In the genomic region with DNA sequence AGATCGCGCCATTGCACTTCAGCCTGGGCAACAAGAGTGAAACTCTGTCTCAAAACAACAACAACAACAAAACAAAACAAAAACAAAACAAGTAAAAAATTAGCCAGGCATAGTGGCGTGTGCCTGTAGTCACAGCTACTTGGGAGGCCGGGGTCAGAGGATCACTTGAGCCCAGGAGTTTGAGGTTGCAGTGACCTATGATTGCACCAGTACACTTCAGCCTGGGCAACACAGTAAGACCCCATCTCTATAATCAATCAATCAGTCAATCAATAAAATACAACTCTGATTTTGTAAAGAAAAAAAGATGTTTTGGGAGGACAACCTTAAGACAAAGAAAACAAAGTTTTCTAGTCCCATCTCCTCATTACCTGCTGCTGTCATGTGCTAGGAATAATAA, we compare ENCODE assay signal across 2 cellular contexts.
TF ChIP-seq lines count a peak whose summit lies in the region.

No MANE protein-coding gene starts in this region.

TF ChIP-seq in HEK293, 187 proteins besides CTCF, POLR2A, EP300 and RAD21 (continued from another document):
- TF ChIP-seq YY2 (tag by site-specific recombination; IDR thresholded peaks at IDR 0.05) (no peak), ZNF791 (tag by site-specific recombination; IDR thresholded peaks at IDR 0.05) (no peak)

TF ChIP-seq in IMR-90, 13 proteins besides CTCF, POLR2A, EP300 and RAD21 (continued from another document):
- TF ChIP-seq, protein P1, sequence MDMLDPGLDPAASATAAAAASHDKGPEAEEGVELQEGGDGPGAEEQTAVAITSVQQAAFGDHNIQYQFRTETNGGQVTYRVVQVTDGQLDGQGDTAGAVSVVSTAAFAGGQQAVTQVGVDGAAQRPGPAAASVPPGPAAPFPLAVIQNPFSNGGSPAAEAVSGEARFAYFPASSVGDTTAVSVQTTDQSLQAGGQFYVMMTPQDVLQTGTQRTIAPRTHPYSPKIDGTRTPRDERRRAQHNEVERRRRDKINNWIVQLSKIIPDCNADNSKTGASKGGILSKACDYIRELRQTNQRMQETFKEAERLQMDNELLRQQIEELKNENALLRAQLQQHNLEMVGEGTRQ (IDR thresholded peaks at IDR 0.05; ENCODE audit: low read depth, low read length), result no peak
